8 cellular contexts compared by ENCODE assay signal in the genomic region with DNA sequence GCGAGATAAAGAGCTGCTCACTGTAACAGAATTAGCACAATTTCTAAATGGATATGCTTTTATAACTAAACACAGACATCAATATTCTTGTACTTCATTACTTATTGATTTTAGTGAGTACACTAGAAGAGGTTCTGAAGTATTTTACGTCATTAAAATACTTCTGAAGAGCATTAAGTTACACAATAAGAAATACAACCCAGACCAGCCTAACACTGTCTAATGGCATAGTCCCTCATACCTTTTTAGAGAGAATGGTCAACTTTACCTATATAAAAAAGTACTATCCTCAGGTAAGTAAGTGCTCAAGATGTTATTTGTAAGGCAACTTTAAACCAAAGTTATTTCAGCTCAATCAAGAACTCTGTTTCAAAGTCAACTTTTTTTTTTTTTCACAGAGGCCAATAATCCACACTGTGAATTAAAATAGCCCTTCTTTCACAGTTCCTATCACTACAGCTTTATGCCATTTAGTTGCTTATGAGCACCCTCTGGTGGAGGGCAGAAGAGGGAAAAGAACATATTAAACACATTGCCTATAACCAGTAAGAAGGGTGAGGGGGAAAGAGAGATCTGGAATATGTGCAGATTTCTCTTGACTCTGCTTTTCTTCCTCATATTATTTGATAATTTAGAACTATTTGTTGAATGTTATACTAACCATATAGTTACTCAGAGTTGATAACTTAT.
DNase-seq lines count a peak whose midpoint lies in the region; ATAC-seq, FAIRE-seq and TF ChIP-seq lines count a peak whose summit lies in the region.

No MANE protein-coding gene starts in this region.

- H3K27me3 ChIP-seq in CD4-positive, CD25-positive, alpha-beta regulatory T cell (ENCODE audit: control insufficient read depth, insufficient read depth, low read length) = no peaks in the 10 kb centered on the region
- H3K27me3 ChIP-seq in astrocyte (ENCODE audit: insufficient read depth, low read length) (no peaks in the 10 kb centered on the region), lower lobe of right lung (ENCODE audit: low read depth) (no peaks in the 10 kb centered on the region)

- H4K20me1 ChIP-seq in astrocyte (ENCODE audit: insufficient read depth, low read length) = no peaks in the 10 kb centered on the region

- no peak overlapping the region for H3K27ac ChIP-seq in CD4-positive, CD25-positive, alpha-beta regulatory T cell (ENCODE audit: insufficient read depth, low read length, poor library complexity, severe bottlenecking)
- no peak overlapping the region for H3K27ac ChIP-seq in astrocyte (ENCODE audit: low read depth, low read length)
- H3K27ac ChIP-seq in lower lobe of right lung = no peak overlapping the region

- no peaks in the 10 kb centered on the region for H3K79me2 ChIP-seq in astrocyte (ENCODE audit: insufficient read depth, low read length)

- TF ChIP-seq CTCF in astrocyte (IDR thresholded peaks at IDR 0.05; ENCODE audit: insufficient read depth, low read depth, low read length) = peak; percentile 54
- peak; percentile 32 for TF ChIP-seq CTCF in lower lobe of right lung (IDR thresholded peaks at IDR 0.05)

- ATAC-seq in CD4-positive, CD25-positive, alpha-beta regulatory T cell (ENCODE audit: low read depth in 2 of 2) = no peak
- ATAC-seq in GM19438 (IDR thresholded peaks at IDR 0.05; ENCODE audit: low read depth, unreplicated experiment) (peak; percentile 52), lower lobe of right lung (peak; percentile 76 to 83), HG03097 (IDR thresholded peaks at IDR 0.05; ENCODE audit: low FRiP score, unreplicated experiment) (no peak), GM18907 (IDR thresholded peaks at IDR 0.05; ENCODE audit: unreplicated experiment) (no peak), HG03108 (IDR thresholded peaks at IDR 0.05; ENCODE audit: unreplicated experiment) (no peak)

- intact Hi-C loops in lower lobe of right lung (cut with DNase I) = loop anchor here (10.0 kb wide), 1 partner anchor 241 kb away; no protein-coding TSS in a partner anchor

- H3K4me3 ChIP-seq in CD4-positive, CD25-positive, alpha-beta regulatory T cell (ENCODE audit: low read depth, low read length) = no peak overlapping the region
- no peak overlapping the region for H3K4me3 ChIP-seq in astrocyte (ENCODE audit: insufficient read depth, low read depth, low read length)
- no peak overlapping the region for H3K4me3 ChIP-seq in lower lobe of right lung

- peak in 2 of 3 donors; percentile 6 to 53 for DNase-seq in CD4-positive, CD25-positive, alpha-beta regulatory T cell
- DNase-seq in NCI-H2107 (lab: John Stamatoyannopoulos, UW) (peak; percentile 33), astrocyte (ENCODE audit: low read depth) (peak; percentile 27), lower lobe of right lung (no peak)

- no peak overlapping the region for H3K27ac Mint-ChIP-seq in CD4-positive, CD25-positive, alpha-beta regulatory T cell
- no peak overlapping the region for H3K27ac Mint-ChIP-seq in astrocyte (ENCODE audit: unreplicated experiment)

- no peak for FAIRE-seq in astrocyte (lab: Jason Lieb, UNC)

- H3K4me1 Mint-ChIP-seq in CD4-positive, CD25-positive, alpha-beta regulatory T cell = peaks cover 0 to 6% (median 2%) of the 10 kb centered on the region in 4 donors
- H3K4me1 Mint-ChIP-seq in astrocyte (ENCODE audit: low read depth, unreplicated experiment) = peaks cover 16% of the 10 kb centered on the region

- peaks cover 16% of the 10 kb centered on the region for H3K36me3 Mint-ChIP-seq in CD4-positive, CD25-positive, alpha-beta regulatory T cell
- H3K36me3 Mint-ChIP-seq in astrocyte (ENCODE audit: low read depth, unreplicated experiment) = no peaks in the 10 kb centered on the region

- no peak overlapping the region for H3K4me2 ChIP-seq in astrocyte (ENCODE audit: low read length)

- no peak overlapping the region for H3K4me3 Mint-ChIP-seq in CD4-positive, CD25-positive, alpha-beta regulatory T cell
- no peak overlapping the region for H3K4me3 Mint-ChIP-seq in astrocyte (ENCODE audit: unreplicated experiment)

- H2AFZ ChIP-seq in astrocyte (ENCODE audit: low read depth, low read length) = no peak overlapping the region

- no peak overlapping the region for H3K9ac ChIP-seq in astrocyte (ENCODE audit: low read length)

- H3K9me3 Mint-ChIP-seq in CD4-positive, CD25-positive, alpha-beta regulatory T cell = no peaks in the 10 kb centered on the region
- no peaks in the 10 kb centered on the region for H3K9me3 Mint-ChIP-seq in astrocyte (ENCODE audit: unreplicated experiment)

- H3K27me3 Mint-ChIP-seq in CD4-positive, CD25-positive, alpha-beta regulatory T cell = no peaks in the 10 kb centered on the region
- no peaks in the 10 kb centered on the region for H3K27me3 Mint-ChIP-seq in astrocyte (ENCODE audit: low read depth, unreplicated experiment)

- H3K9me3 ChIP-seq in CD4-positive, CD25-positive, alpha-beta regulatory T cell (ENCODE audit: control insufficient read depth in 2 of 2, low read length in 2 of 2) = no peaks in the 10 kb centered on the region
- no peaks in the 10 kb centered on the region for H3K9me3 ChIP-seq in astrocyte (ENCODE audit: insufficient read depth, low read depth, low read length)
- no peaks in the 10 kb centered on the region for H3K9me3 ChIP-seq in lower lobe of right lung

- no peaks in the 10 kb centered on the region for H3K36me3 ChIP-seq in CD4-positive, CD25-positive, alpha-beta regulatory T cell (ENCODE audit: control insufficient read depth, insufficient read depth, low read length)
- H3K36me3 ChIP-seq in astrocyte (ENCODE audit: insufficient read depth, low read length) = no peaks in the 10 kb centered on the region
- H3K36me3 ChIP-seq in lower lobe of right lung = no peaks in the 10 kb centered on the region

- no peaks in the 10 kb centered on the region for H3K4me1 ChIP-seq in CD4-positive, CD25-positive, alpha-beta regulatory T cell (ENCODE audit: control insufficient read depth, insufficient read depth, low read length, poor library complexity, severe bottlenecking)
- H3K4me1 ChIP-seq in astrocyte (ENCODE audit: insufficient read depth, low read length) (peaks cover 15% of the 10 kb centered on the region), lower lobe of right lung (peaks cover 5% of the 10 kb centered on the region)

Comparison
In these comparisons a context has a peak if more than half of its experiments do, and no peak if none do; other contexts are left out.
1. ATAC-seq: peak in GM19438 (single experiment) and lower lobe of right lung (2 of 2); none in CD4-positive, CD25-positive, alpha-beta regulatory T cell (0 of 2), HG03097 (single experiment), GM18907 (single experiment) and HG03108 (single experiment).